In genomic region chr2:207156451-207157161, GRCh38 we compare ENCODE assay signal across 8 cellular contexts. TPM values are rescaled to one million over a fixed set of nuclear protein-coding genes. Genes with fewer than 3 reads are reported as not detected.
A peak's percentile ranks its signal among the peaks of the same experiment; 100 is the strongest.
DNase-seq lines count a peak whose midpoint lies in the region; ATAC-seq lines count a peak whose summit lies in the region.

No MANE protein-coding gene starts in this region.

- H3K9me3 ChIP-seq in GM23248 (ENCODE audit: low read depth) = no peaks in the 10 kb centered on the region
- H3K9me3 ChIP-seq in naive thymus-derived CD4-positive, alpha-beta T cell (ENCODE audit: control insufficient read depth in 2 of 3, low read length in 3 of 3) = no peaks in the 10 kb centered on the region

- H3K9ac ChIP-seq in GM23248 = no peak overlapping the region

- in situ Hi-C loops in GM23248 (cut with MboI) = no loop called here

- H4K20me1 ChIP-seq in GM23248 (ENCODE audit: insufficient read depth) = peaks cover 53% of the 10 kb centered on the region

- peaks cover 100% of the 10 kb centered on the region for H3K79me2 ChIP-seq in GM23248 (ENCODE audit: insufficient read depth)

- 0 out of 2 replicates have a peak, but pooled peaks cover 6% of the 10 kb centered on the region for H3K36me3 ChIP-seq in GM23248 (ENCODE audit: low read depth)
- no peaks in the 10 kb centered on the region for H3K36me3 ChIP-seq in naive thymus-derived CD4-positive, alpha-beta T cell (ENCODE audit: control insufficient read depth in 2 of 3, insufficient read depth in 3 of 3, low read length in 3 of 3)

- H3K27me3 ChIP-seq in GM23248 (replicated peaks; ENCODE audit: insufficient read depth) = no peaks in the 10 kb centered on the region
- H3K27me3 ChIP-seq in naive thymus-derived CD4-positive, alpha-beta T cell (ENCODE audit: control insufficient read depth in 2 of 2, insufficient read depth in 2 of 2, low read length in 2 of 2) = no peaks in the 10 kb centered on the region

- peaks cover 91% of the 10 kb centered on the region for H3F3A ChIP-seq in GM23248 (ENCODE audit: insufficient read depth)

- H3K27ac Mint-ChIP-seq in naive thymus-derived CD4-positive, alpha-beta T cell = peak overlapping the region; percentile 3 to 99 (median 84)

- WGBS in GM23248 (ENCODE audit: low coverage in 1 of 2, low lambda C conversion rate in 2 of 2, missing lambda C conversion rate in 2 of 2), 2 experiments = 53 to 56% methylated on average over 5 of the region's 5 CpGs

- ATAC-seq in GM18519 (IDR thresholded peaks at IDR 0.05; ENCODE audit: low FRiP score, unreplicated experiment) (peak; percentile 60), HG03097 (IDR thresholded peaks at IDR 0.05; ENCODE audit: low FRiP score, unreplicated experiment) (no peak)
- ATAC-seq in naive thymus-derived CD4-positive, alpha-beta T cell = no peak

- peak overlapping the region; percentile 15 for H3K4me2 ChIP-seq in GM23248 (ENCODE audit: unreplicated experiment)

- H3K4me1 Mint-ChIP-seq in naive thymus-derived CD4-positive, alpha-beta T cell = peaks cover 62 to 100% (median 98%) of the 10 kb centered on the region in 7 donors

- H3K36me3 Mint-ChIP-seq in naive thymus-derived CD4-positive, alpha-beta T cell = peaks cover 0 to 60% (median 3%) of the 10 kb centered on the region in 5 donors

- no peaks in the 10 kb centered on the region for H3K9me2 ChIP-seq in GM23248 (ENCODE audit: insufficient read depth)

- intact Hi-C loops in naive thymus-derived CD4-positive, alpha-beta T cell (cut with micrococcal nuclease) = loop anchor here (1.0 kb wide), 2 partner anchors 8 to 13 kb away; no protein-coding TSS in a partner anchor

- H3K9me3 Mint-ChIP-seq in naive thymus-derived CD4-positive, alpha-beta T cell = no peaks in the 10 kb centered on the region

- POLR2A ChIA-PET in naive thymus-derived CD4-positive, alpha-beta T cell (lab: Charles Lee) = interaction anchor here (0.5 to 7.8 kb wide), 9 partner anchors 9 to 527 kb away, joined by 3 to 127 read pairs (median 4); partner anchors contain the start of genes CREB1 and KLF7

- peak overlapping the region; percentile 16; the same call in 1 of the 2 replicates for H3K27ac ChIP-seq in GM23248
- no peak overlapping the region for H3K27ac ChIP-seq in naive thymus-derived CD4-positive, alpha-beta T cell (ENCODE audit: low read depth, low read length)

- H3K4me1 ChIP-seq in GM23248 (ENCODE audit: insufficient read depth) = peaks cover 96% of the 10 kb centered on the region
- H3K4me1 ChIP-seq in naive thymus-derived CD4-positive, alpha-beta T cell (ENCODE audit: control insufficient read depth in 2 of 2, insufficient read depth in 2 of 2, low read length in 2 of 2) = peaks cover 0 to 53% of the 10 kb centered on the region in 2 donors

- no peak overlapping the region for H3K4me3 ChIP-seq in GM23248
- H3K4me3 ChIP-seq in naive thymus-derived CD4-positive, alpha-beta T cell (ENCODE audit: low read length) = no peak overlapping the region

- H3K4me3 Mint-ChIP-seq in naive thymus-derived CD4-positive, alpha-beta T cell = peak overlapping the region; percentile 45 to 85 (median 79)

- CTCF ChIA-PET in naive thymus-derived CD4-positive, alpha-beta T cell (lab: Charles Lee) = interaction anchor here (1.0 to 1.4 kb wide), 3 partner anchors 8 to 16 kb away, joined by 3 to 4 read pairs (median 3); no protein-coding TSS in a partner anchor

- H3K27me3 Mint-ChIP-seq in naive thymus-derived CD4-positive, alpha-beta T cell = no peaks in the 10 kb centered on the region

- DNase-seq in GM23248 = no peak
- DNase-seq in RPMI7951 (ENCODE audit: low read depth) = peak; percentile 15
- DNase-seq in naive thymus-derived CD4-positive, alpha-beta T cell = no peak
- no peak for DNase-seq in NCI-H2196 treated with DMSO at 0.1 percent for 48 hours (lab: John Stamatoyannopoulos, UW; ENCODE audit: unreplicated experiment)
- DNase-seq in HUDEP-2 (lab: John Stamatoyannopoulos, UW; ENCODE audit: unreplicated experiment in 76 of 76) = no peak
- DNase-seq in NCI-H1105 (lab: John Stamatoyannopoulos, UW) = no peak

- no peak overlapping the region for H2AFZ ChIP-seq in GM23248

RNA-seq across cellular contexts. Expression of gene KLF7, which starts 9.1 kb away (rescaled TPM):
- 22.5 and 43.0 TPM in 2 replicates for total RNA-seq in GM23248 (2014; rRNA removed; shearing (Covaris generic))
- polyA plus RNA-seq in GM23248 (2016; fragmentation: Nextera tagmentation; extraction: Ambion mirVana) = 35.8 and 39.4 TPM in 2 replicates
- total RNA-seq in RPMI7951 (2014; rRNA removed; shearing (Covaris generic)) = 5.4 and 7.3 TPM in 2 replicates
- 10 to 100 TPM; 25.4 to 93.3 (median 78.0) TPM for total RNA-seq in naive thymus-derived CD4-positive, alpha-beta T cell
- 10 to 100 TPM; 18.7 to 23.1 TPM for polyA plus RNA-seq in naive thymus-derived CD4-positive, alpha-beta T cell
